Comparison of ENCODE assay signal across 23 cellular contexts in the genomic region with DNA sequence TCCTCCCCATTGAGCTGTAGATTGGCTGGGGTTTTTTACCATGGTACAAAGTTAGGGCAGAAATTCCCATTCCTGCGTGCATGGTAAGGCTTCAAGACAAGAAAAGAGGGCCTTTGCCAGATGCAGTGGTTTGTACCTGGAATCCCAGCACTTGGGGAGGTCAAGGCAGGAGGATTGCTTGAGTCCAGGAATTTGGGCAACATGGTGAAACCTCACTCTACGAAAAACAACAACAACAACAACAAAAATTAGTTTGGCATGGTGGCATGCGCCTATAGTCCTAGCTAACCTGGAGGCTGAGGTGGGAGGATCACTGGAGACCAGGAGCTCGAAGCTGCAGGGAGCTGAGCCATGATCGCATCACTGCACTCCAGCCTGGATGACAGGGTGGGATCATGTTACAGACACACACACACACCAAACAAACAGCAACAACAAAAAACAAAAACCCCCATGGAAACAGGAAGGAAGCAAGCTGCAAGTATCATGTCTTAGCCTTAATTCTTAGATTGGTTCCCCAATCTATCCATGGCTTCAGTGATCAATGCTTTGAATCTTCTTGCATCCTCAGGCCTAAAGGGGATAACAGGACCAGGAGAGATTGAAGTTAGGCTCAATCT. TPM values are rescaled to one million over a fixed set of nuclear protein-coding genes. Genes with fewer than 3 reads are reported as not detected.
DNase-seq lines count a peak whose midpoint lies in the region; ATAC-seq, FAIRE-seq and TF ChIP-seq lines count a peak whose summit lies in the region.
"Had no signal": no experiment of that assay in that cellular context is flagged by ENCODE, and none has a peak within 500 bp of the region (broad histone marks: within the 10 kb centered on the region; RNA-seq: fewer than 3 reads in every experiment).

No MANE protein-coding gene starts in this region.

- CTCF ChIA-PET in HEK293 (lab: Yijun Ruan, JAX) = interaction anchor here (1.1 to 3.0 kb wide), 2 partner anchors 24 to 46 kb away, joined by 3 to 9 read pairs; no protein-coding TSS in a partner anchor
- CTCF ChIA-PET in endothelial cell of umbilical vein (lab: Charles Lee) = interaction anchor here (2.6 kb wide), 1 partner anchor 24 kb away, joined by 6 read pairs; no protein-coding TSS in a partner anchor

- H3K4me3 ChIP-seq in HEK293 (ENCODE audit: low read depth, low read length) (no peak overlapping the region), endothelial cell of umbilical vein (replicated peaks in 1 of 3; ENCODE audit: insufficient read depth in 1 of 3, low read depth in 1 of 3, low read length in 3 of 3) (no peak overlapping the region), smooth muscle cell (no peak overlapping the region)

- no peak for TF ChIP-seq CTCF in HEK293 (tag by site-specific recombination; IDR thresholded peaks at IDR 0.05)
- no peak for TF ChIP-seq CTCF in endothelial cell of umbilical vein (IDR thresholded peaks at IDR 0.05; ENCODE audit: extremely low read depth in 1 of 2, insufficient read depth in 1 of 2, low read depth in 1 of 2, low read length in 2 of 2)
- TF ChIP-seq CTCF in smooth muscle cell (IDR thresholded peaks at IDR 0.05; ENCODE audit: borderline replicate concordance, insufficient read depth, poor library complexity, severe bottlenecking) = no peak

- DNase-seq in COLO668 (lab: John Stamatoyannopoulos, UW; ENCODE audit: unreplicated experiment) (peak; percentile 9), endothelial cell of umbilical vein (ENCODE audit: low read depth, low spot score) (no peak), smooth muscle cell (lab: John Stamatoyannopoulos, UW; ENCODE audit: unreplicated experiment) (no peak), iPS-NIHi11 (ENCODE audit: low spot score) (no peak)
- DNase-seq: activated CD4-positive, alpha-beta T cell treated with anti-CD3 and anti-CD28 coated beads, Interleukin-2, amount 10 ng/mL, durations not matched to agents 24 days and 14 days; activated CD8-positive, alpha-beta memory T cell treated with anti-CD3 and anti-CD28 coated beads, Interleukin-2, amount 10 ng/mL, durations not matched to agents 7 days and 5 days; activated naive CD4-positive, alpha-beta T cell treated with anti-CD3 and anti-CD28 coated beads, Interleukin-2, amount 50 U/mL, for 16 hours; CD8-positive, alpha-beta T cell; central memory CD4-positive, alpha-beta T cell; DMS153; GDM1; Kasumi-1; naive thymus-derived CD8-positive, alpha-beta T cell; NCI-H1694 treated with DMSO at 0.1 percent for 48 hours; NCI-H69; stimulated activated CD4-positive, alpha-beta T cell treated with anti-CD3 and anti-CD28 coated beads, Interleukin-4, amount 100 ng/mL, for 24 hours; stimulated activated naive CD4-positive, alpha-beta T cell had no signal

- H2AFZ ChIP-seq in endothelial cell of umbilical vein (ENCODE audit: low read depth, low read length) = no peak overlapping the region
- no peak overlapping the region for H2AFZ ChIP-seq in smooth muscle cell (ENCODE audit: low read depth)

- H3K27ac ChIP-seq in HEK293 (ENCODE audit: extremely low read depth, low read depth, low read length) = no peak overlapping the region
- no peak overlapping the region for H3K27ac ChIP-seq in endothelial cell of umbilical vein (ENCODE audit: insufficient read depth, low read depth, low read length)
- H3K27ac ChIP-seq in smooth muscle cell (ENCODE audit: low read depth) = peak overlapping the region; percentile 79
- H3K27ac ChIP-seq: VCaP had no signal

- H3K4me2 ChIP-seq in endothelial cell of umbilical vein (ENCODE audit: insufficient read depth, low read length) (no peak overlapping the region), smooth muscle cell (no peak overlapping the region)

- no peaks in the 10 kb centered on the region for H3K9me1 ChIP-seq in endothelial cell of umbilical vein (replicated peaks; ENCODE audit: control insufficient read depth, extremely low read depth, insufficient read depth, low read length)

- no TSS peak for BruUV-seq in endothelial cell of umbilical vein (replicated peaks; lab: Mats Ljungman, UMichigan)

- ATAC-seq in GM21526 (IDR thresholded peaks at IDR 0.05; ENCODE audit: low FRiP score, unreplicated experiment) = no peak
- ATAC-seq in HG02798 (IDR thresholded peaks at IDR 0.05; ENCODE audit: poor library complexity, unreplicated experiment) = no peak
- ATAC-seq: CD8-positive, alpha-beta T cell; left lobe of liver; naive thymus-derived CD8-positive, alpha-beta T cell had no signal

- H3K36me3 ChIP-seq in HEK293 (ENCODE audit: control insufficient read depth in 2 of 2, insufficient read depth in 1 of 2, low read length in 2 of 2) (peaks cover 35 to 36% of the 10 kb centered on the region in 2 experiments), endothelial cell of umbilical vein (ENCODE audit: control insufficient read depth in 2 of 2, extremely low read depth in 1 of 2, insufficient read depth in 2 of 2, low read length in 2 of 2) (peaks cover 10 to 12% of the 10 kb centered on the region in 2 experiments), smooth muscle cell (ENCODE audit: low read depth) (peaks cover 3% of the 10 kb centered on the region)

- peaks cover 1% of the 10 kb centered on the region for H3K4me1 ChIP-seq in HEK293 (ENCODE audit: control insufficient read depth, insufficient read depth, low read length)
- peaks cover 17% of the 10 kb centered on the region for H3K4me1 ChIP-seq in endothelial cell of umbilical vein (ENCODE audit: control insufficient read depth, extremely low read depth, insufficient read depth, low read length)
- H3K4me1 ChIP-seq in smooth muscle cell (ENCODE audit: low read depth) = peaks cover 3% of the 10 kb centered on the region

- H3K79me2 ChIP-seq in endothelial cell of umbilical vein (ENCODE audit: control insufficient read depth, insufficient read depth, low read length) (no peaks in the 10 kb centered on the region), smooth muscle cell (ENCODE audit: low read depth) (no peaks in the 10 kb centered on the region)

- H4K20me1 ChIP-seq in endothelial cell of umbilical vein (replicated peaks; ENCODE audit: control insufficient read depth, extremely low read depth, insufficient read depth, low read length) (peaks cover 2% of the 10 kb centered on the region), smooth muscle cell (ENCODE audit: low read depth) (peaks cover 3% of the 10 kb centered on the region)

- H3F3A ChIP-seq in smooth muscle cell (ENCODE audit: low read depth) = peaks cover 13% of the 10 kb centered on the region

- TF ChIP-seq POLR2A in endothelial cell of umbilical vein (IDR thresholded peaks at IDR 0.05; ENCODE audit: low read depth, low read length) = no peak

- POLR2A ChIA-PET in HEK293 (lab: Yijun Ruan, JAX) (interaction anchor here (1.3 kb wide), 1 partner anchor 48 kb away, joined by 3 read pairs; the partner anchor contains the start of gene UBA2), endothelial cell of umbilical vein (lab: Charles Lee) (no interaction called here)

- intact Hi-C loops in endothelial cell of umbilical vein (cut with micrococcal nuclease) = no loop called here

- dilution Hi-C loops in endothelial cell of umbilical vein (cut with MboI; ENCODE audit: extremely low pct_ligation_motif_present, low sequenced_read_pairs) = no loop called here

- H3K27me3 ChIP-seq in endothelial cell of umbilical vein (ENCODE audit: control insufficient read depth in 2 of 2, insufficient read depth in 2 of 2, low read length in 2 of 2) = no peaks in the 10 kb centered on the region
- H3K27me3 ChIP-seq in smooth muscle cell (ENCODE audit: low read depth) = no peaks in the 10 kb centered on the region

- H3K9me3 ChIP-seq in HEK293 (ENCODE audit: control insufficient read depth, insufficient read depth, low read depth, low read length) (no peaks in the 10 kb centered on the region), endothelial cell of umbilical vein (replicated peaks; ENCODE audit: control insufficient read depth, insufficient read depth, low read length) (no peaks in the 10 kb centered on the region), smooth muscle cell (replicated peaks; ENCODE audit: low read depth) (no peaks in the 10 kb centered on the region)

- no peak for FAIRE-seq in endothelial cell of umbilical vein (lab: Jason Lieb, UNC)
- FAIRE-seq: H1 had no signal

- 90% methylated on average over 5 of the region's 5 CpGs for WGBS in smooth muscle cell (ENCODE audit: low lambda C conversion rate)

- no peak overlapping the region for H3K9ac ChIP-seq in endothelial cell of umbilical vein (replicated peaks; ENCODE audit: extremely low read depth, insufficient read depth, low read length)
- no peak overlapping the region for H3K9ac ChIP-seq in smooth muscle cell (ENCODE audit: low read depth)

TF ChIP-seq in HEK293, 187 proteins besides CTCF, POLR2A, EP300 and RAD21 (continues in another document):
- TF ChIP-seq KLF10 (tag by site-specific recombination; IDR thresholded peaks at IDR 0.05) (no peak), ZNF571 (tag by site-specific recombination; IDR thresholded peaks at IDR 0.05) (no peak), ZBTB17 (tag by site-specific recombination; IDR thresholded peaks at IDR 0.05) (peak; percentile 92)

TF ChIP-seq in endothelial cell of umbilical vein, 7 proteins besides CTCF, POLR2A, EP300 and RAD21:
- TF ChIP-seq EZH2 (IDR thresholded peaks at IDR 0.05; ENCODE audit: borderline replicate concordance, low read depth, low read length, severe bottlenecking) = no peak
- peak; percentile 13 for TF ChIP-seq POLR2AphosphoS5 (IDR thresholded peaks at IDR 0.05; ENCODE audit: insufficient read depth, low read depth, low read length)

RNA-seq across cellular contexts. Expression of gene WTIP, which starts 5.5 kb away (rescaled TPM):
- 25.7 and 26.9 TPM in 2 replicates for total RNA-seq in endothelial cell of umbilical vein
- 18.0 and 22.4 TPM in 2 replicates for polyA plus RNA-seq in endothelial cell of umbilical vein
- polyA plus RNA-seq in endothelial cell of umbilical vein (2011; cell fraction: cytosol; rRNA removed) = 23.3 and 24.7 TPM in 2 replicates
- polyA plus RNA-seq in endothelial cell of umbilical vein (2011; cell fraction: nucleus; rRNA removed) = 21.4 and 26.1 TPM in 2 replicates
- 20.2 and 25.0 TPM in 2 replicates for polyA plus RNA-seq in endothelial cell of umbilical vein (2012)
- polyA minus RNA-seq in endothelial cell of umbilical vein = 40.8 and 49.6 TPM in 2 replicates
- 0.51 TPM for polyA minus RNA-seq in endothelial cell of umbilical vein (2011; cell fraction: cytosol; rRNA and poly(A)+ RNA removed)
- 14.7 and 17.6 TPM in 2 replicates for polyA minus RNA-seq in endothelial cell of umbilical vein (2011; cell fraction: nucleus; rRNA and poly(A)+ RNA removed)
- 9.5 and 13.8 TPM in 2 replicates for total RNA-seq in smooth muscle cell
- 13.1 and 16.0 TPM in 2 replicates for polyA plus RNA-seq in smooth muscle cell

RNA-seq across cellular contexts. Expression of gene UBA2, which starts 47.9 kb away (rescaled TPM):
- total RNA-seq in endothelial cell of umbilical vein = 89.2 and 91.9 TPM in 2 replicates
- 52.0 and 55.0 TPM in 2 replicates for polyA plus RNA-seq in endothelial cell of umbilical vein
- 75.2 and 99.6 TPM in 2 replicates for polyA plus RNA-seq in endothelial cell of umbilical vein (2011; cell fraction: cytosol; rRNA removed)
- 64.5 and 65.2 TPM in 2 replicates for polyA plus RNA-seq in endothelial cell of umbilical vein (2011; cell fraction: nucleus; rRNA removed)
- polyA plus RNA-seq in endothelial cell of umbilical vein (2012) = 102 and 120 TPM in 2 replicates
- 159 and 176 TPM in 2 replicates for polyA minus RNA-seq in endothelial cell of umbilical vein
- polyA minus RNA-seq in endothelial cell of umbilical vein (2011; cell fraction: cytosol; rRNA and poly(A)+ RNA removed) = 80.3 TPM
- 38.4 and 54.0 TPM in 2 replicates for polyA minus RNA-seq in endothelial cell of umbilical vein (2011; cell fraction: nucleus; rRNA and poly(A)+ RNA removed)
- 129 and 139 TPM in 2 replicates for total RNA-seq in smooth muscle cell
- 66.7 and 77.7 TPM in 2 replicates for polyA plus RNA-seq in smooth muscle cell
